Comparison of ENCODE assay signal across 19 cellular contexts in genomic region chr5:65192326-65192725, GRCh38.
"Had no signal": no experiment of that assay in that cellular context is flagged by ENCODE, and none has a peak within 500 bp of the region (broad histone marks: within the 10 kb centered on the region; RNA-seq: fewer than 3 reads in every experiment).

No MANE protein-coding gene starts in this region.

- H3K79me2 ChIP-seq: hepatocyte had no signal

- ATAC-seq: activated CD8-positive, alpha-beta T cell treated with anti-CD3 and anti-CD28 coated beads for 36 hours; left lung; mucosa of descending colon; natural killer cell; stimulated activated naive CD8-positive, alpha-beta T cell treated with anti-CD3 and anti-CD28 coated beads, Interleukin-15, amount 100 ng/mL, for 72 hours; WTC11 had no signal

- H3K27me3 Mint-ChIP-seq: activated CD8-positive, alpha-beta T cell treated with anti-CD3 and anti-CD28 coated beads for 36 hours; activated naive CD4-positive, alpha-beta T cell treated with anti-CD3 and anti-CD28 coated beads, Interleukin-2, amount 50 U/mL, for 24 hours; effector memory CD8-positive, alpha-beta T cell; progenitor cell of endocrine pancreas; stimulated activated naive CD8-positive, alpha-beta T cell treated with anti-CD3 and anti-CD28 coated beads, Interleukin-15, amount 100 ng/mL, for 72 hours; type B pancreatic cell had no signal

- H3K4me3 Mint-ChIP-seq: activated CD8-positive, alpha-beta T cell treated with anti-CD3 and anti-CD28 coated beads for 36 hours; activated naive CD4-positive, alpha-beta T cell treated with anti-CD3 and anti-CD28 coated beads, Interleukin-2, amount 50 U/mL, for 24 hours; effector memory CD8-positive, alpha-beta T cell; natural killer cell; stimulated activated naive CD8-positive, alpha-beta T cell treated with anti-CD3 and anti-CD28 coated beads, Interleukin-15, amount 100 ng/mL, for 72 hours; type B pancreatic cell; WTC11 had no signal

- H3K4me1 Mint-ChIP-seq: natural killer cell, WTC11 had no signal

- H3K27me3 ChIP-seq: hepatocyte, left lung, right atrium auricular region had no signal

- H3K4me2 ChIP-seq: hepatocyte had no signal

- H3K27ac ChIP-seq: hepatocyte, left lung, right atrium auricular region had no signal

- H2AFZ ChIP-seq: hepatocyte had no signal

- H3K27ac Mint-ChIP-seq: activated CD8-positive, alpha-beta T cell treated with anti-CD3 and anti-CD28 coated beads for 36 hours; activated naive CD4-positive, alpha-beta T cell treated with anti-CD3 and anti-CD28 coated beads, Interleukin-2, amount 50 U/mL, for 24 hours; effector memory CD8-positive, alpha-beta T cell; natural killer cell; progenitor cell of endocrine pancreas; stimulated activated naive CD8-positive, alpha-beta T cell treated with anti-CD3 and anti-CD28 coated beads, Interleukin-15, amount 100 ng/mL, for 72 hours; type B pancreatic cell; WTC11 had no signal

- H3K36me3 Mint-ChIP-seq: activated naive CD4-positive, alpha-beta T cell treated with anti-CD3 and anti-CD28 coated beads, Interleukin-2, amount 50 U/mL, for 24 hours; natural killer cell; type B pancreatic cell; WTC11 had no signal

- H3K4me1 ChIP-seq: left lung, right atrium auricular region had no signal

- DNase-seq: activated CD4-positive, alpha-beta T cell treated with anti-CD3 and anti-CD28 coated beads for 48 hours; activated CD8-positive, alpha-beta memory T cell treated with anti-CD3 and anti-CD28 coated beads, Interleukin-2, amount 50 U/mL, for 4 hours; activated CD8-positive, alpha-beta T cell treated with anti-CD3 and anti-CD28 coated beads for 36 hours; activated effector memory CD4-positive, alpha-beta T cell treated with anti-CD3 and anti-CD28 coated beads, Interleukin-2, amount 50 U/mL, for 16 hours; activated T-cell treated with anti-CD3 and anti-CD28 coated beads, Interleukin-2, amount 50 U/mL, for 48 hours; dermis blood vessel endothelial cell; effector memory CD8-positive, alpha-beta T cell; kidney; left lung; mucosa of descending colon; natural killer cell; stimulated activated naive CD8-positive, alpha-beta T cell treated with anti-CD3 and anti-CD28 coated beads, Interleukin-15, amount 100 ng/mL, for 72 hours; SW 1271 had no signal

- H3K4me3 ChIP-seq: hepatocyte, left lung, mucosa of descending colon, right atrium auricular region had no signal

- H3K36me3 ChIP-seq: left lung, right atrium auricular region had no signal

- H3K9me3 Mint-ChIP-seq: activated CD8-positive, alpha-beta T cell treated with anti-CD3 and anti-CD28 coated beads for 36 hours; activated naive CD4-positive, alpha-beta T cell treated with anti-CD3 and anti-CD28 coated beads, Interleukin-2, amount 50 U/mL, for 24 hours; effector memory CD8-positive, alpha-beta T cell; natural killer cell; stimulated activated naive CD8-positive, alpha-beta T cell treated with anti-CD3 and anti-CD28 coated beads, Interleukin-15, amount 100 ng/mL, for 72 hours; type B pancreatic cell; WTC11 had no signal

- H3K9me3 ChIP-seq: left lung, mucosa of descending colon, right atrium auricular region had no signal
